Comparison of ENCODE assay signal across 15 cellular contexts in genomic region chr5:447501-447900, GRCh38. TPM values are rescaled to one million over a fixed set of nuclear protein-coding genes. Genes with fewer than 3 reads are reported as not detected.
DNase-seq lines count a peak whose midpoint lies in the region; ATAC-seq, FAIRE-seq and TF ChIP-seq lines count a peak whose summit lies in the region.
"Had no signal": no experiment of that assay in that cellular context is flagged by ENCODE, and none has a peak within 500 bp of the region (broad histone marks: within the 10 kb centered on the region; RNA-seq: fewer than 3 reads in every experiment).

No MANE protein-coding gene starts in this region.

- H3K27me3 ChIP-seq in osteoblast (ENCODE audit: insufficient read depth, low read length) (no peaks in the 10 kb centered on the region), PC-9 (ENCODE audit: insufficient read depth, low read depth) (no peaks in the 10 kb centered on the region)
- H3K27me3 ChIP-seq: heart right ventricle, right lobe of liver had no signal

- no peak for DNase-seq in A549 (ENCODE audit: low read depth in 1 of 2, low spot score in 1 of 2)
- no peak for DNase-seq in HTR-8/SVneo (ENCODE audit: insufficient read length, low spot score)
- peak in 33 of 42 donors; percentile 26 to 77 (median 62) for DNase-seq in head of caudate nucleus
- DNase-seq in osteoblast (ENCODE audit: insufficient read length, low spot score, missing footprints) = peak; percentile 46
- DNase-seq in NCI-H1930 (lab: John Stamatoyannopoulos, UW) = no peak
- no peak for DNase-seq in PC-9
- DNase-seq: activated CD4-positive, alpha-beta T cell treated with anti-CD3 and anti-CD28 coated beads, Interleukin-2, amount 50 U/mL, for 1 hour; activated CD8-positive, alpha-beta memory T cell treated with anti-CD3 and anti-CD28 coated beads, Interleukin-2, amount 50 U/mL, for 4 hours; activated gamma-delta T cell had no signal

- H4K20me1 ChIP-seq in osteoblast (ENCODE audit: insufficient read depth, low read length) = peaks cover 39% of the 10 kb centered on the region
- H4K20me1 ChIP-seq in PC-9 (ENCODE audit: insufficient read depth) = peaks cover 44% of the 10 kb centered on the region

- intact Hi-C loops in head of caudate nucleus (cut with DNase I) (loop anchor here (10.0 kb wide), 1 partner anchor 447 kb away; the partner anchor contains the start of genes BRD9 and TRIP13), PC-9 (cut with micrococcal nuclease; ENCODE audit: unreplicated experiment) (loop anchor here (10.0 kb wide), 1 partner anchor 1197 kb away; no protein-coding TSS in a partner anchor)

- ATAC-seq in A549 (no peak), HG03159 (IDR thresholded peaks at IDR 0.05; ENCODE audit: unreplicated experiment) (no peak)

- POLR2A ChIA-PET in A549 (lab: Yijun Ruan, JAX) = interaction anchor here (1.5 kb wide), 1 partner anchor 25 kb away, joined by 4 read pairs; no protein-coding TSS in a partner anchor
- POLR2A ChIA-PET in PC-9 (lab: Charles Lee; ENCODE audit: unreplicated experiment) = no interaction called here

- H3K27ac ChIP-seq in A549 (no peak overlapping the region), osteoblast (ENCODE audit: low read depth, low read length) (no peak overlapping the region), PC-9 (no peak overlapping the region)
- H3K27ac ChIP-seq: right lobe of liver had no signal

- CTCF ChIA-PET in A549 (lab: Yijun Ruan, JAX) (interaction anchor here (0.6 to 5.4 kb wide), 16 partner anchors 9 to 456 kb away, joined by 3 to 43 read pairs (median 6); no protein-coding TSS in a partner anchor), PC-9 (lab: Charles Lee) (interaction anchor here (0.5 to 1.8 kb wide), 6 partner anchors 25 to 164 kb away, joined by 3 to 11 read pairs (median 5); no protein-coding TSS in a partner anchor)

- TF ChIP-seq EP300 in A549 (IDR thresholded peaks at IDR 0.05) = no peak

- H3K9me2 ChIP-seq in PC-9 (ENCODE audit: insufficient read depth) = no peaks in the 10 kb centered on the region

- 84% methylated on average over 21 of the region's 21 CpGs for WGBS in A549 (ENCODE audit: missing lambda C conversion rate)

- H2AFZ ChIP-seq in osteoblast (ENCODE audit: low read length) (no peak overlapping the region), PC-9 (no peak overlapping the region)

- H3K4me3 ChIP-seq in A549 = no peak overlapping the region
- no peak overlapping the region for H3K4me3 ChIP-seq in osteoblast (ENCODE audit: insufficient read depth, low read length)
- H3K4me3 ChIP-seq in PC-9 = no peak overlapping the region
- H3K4me3 ChIP-seq: GM12878, heart right ventricle, lung, right lobe of liver had no signal

- FAIRE-seq in A549 (lab: Jason Lieb, UNC) = no peak
- FAIRE-seq in HTR-8/SVneo (lab: Jason Lieb, UNC) = peak; percentile 26
- FAIRE-seq: colon had no signal

- H3K4me1 ChIP-seq in A549 = peaks cover 9% of the 10 kb centered on the region; the same call in 2 of the 3 replicates
- H3K4me1 ChIP-seq in osteoblast (ENCODE audit: insufficient read depth, low read length) = peaks cover 9% of the 10 kb centered on the region
- H3K4me1 ChIP-seq in PC-9 (replicated peaks; ENCODE audit: insufficient read depth) = peaks cover 16% of the 10 kb centered on the region

- no peak for TF ChIP-seq RAD21 in A549 (conservative IDR thresholded peaks at IDR 0.05 in 1 of 2, IDR thresholded peaks at IDR 0.05 in 1 of 2)

- H3K79me2 ChIP-seq in osteoblast (ENCODE audit: insufficient read depth, low read length) (peaks cover 66% of the 10 kb centered on the region), PC-9 (ENCODE audit: low read depth) (peaks cover 48% of the 10 kb centered on the region)

- peaks cover 61% of the 10 kb centered on the region for H3K36me3 ChIP-seq in osteoblast (ENCODE audit: insufficient read depth, low read length)
- peaks cover 62% of the 10 kb centered on the region for H3K36me3 ChIP-seq in PC-9 (ENCODE audit: low read depth)

- peaks cover 9% of the 10 kb centered on the region; the same call in 1 of the 2 replicates for H3F3A ChIP-seq in PC-9 (ENCODE audit: insufficient read depth, low read depth)

- TF ChIP-seq POLR2A in A549 (IDR thresholded peaks at IDR 0.05; ENCODE audit: low read length) = no peak

- TF ChIP-seq CTCF in A549 (IDR thresholded peaks at IDR 0.05) (no peak), osteoblast (IDR thresholded peaks at IDR 0.05; ENCODE audit: extremely low read depth, low read depth, low read length) (no peak), PC-9 (conservative IDR thresholded peaks at IDR 0.05) (no peak)

- H3K9me3 ChIP-seq in A549 (peaks cover 14% of the 10 kb centered on the region; the same call in 2 of the 3 replicates), osteoblast (ENCODE audit: low read depth, low read length) (no peaks in the 10 kb centered on the region), PC-9 (ENCODE audit: insufficient read depth, low read depth) (no peaks in the 10 kb centered on the region)
- H3K9me3 ChIP-seq: right lobe of liver had no signal

- no peak overlapping the region for H3K4me2 ChIP-seq in A549
- H3K4me2 ChIP-seq in osteoblast (ENCODE audit: insufficient read depth, low read length) = no peak overlapping the region
- no peak overlapping the region for H3K4me2 ChIP-seq in PC-9

- no TSS peak for BruUV-seq in PC-9 (replicated peaks; lab: Mats Ljungman, UMichigan)

TF ChIP-seq in A549, 52 proteins besides CTCF, POLR2A, EP300 and RAD21:
- TF ChIP-seq BCL3 (IDR thresholded peaks at IDR 0.05) (no peak), MAFK (IDR thresholded peaks at IDR 0.05; ENCODE audit: partially characterized antibody) (peak; percentile 47)

RNA-seq across cellular contexts. Expression of gene EXOC3, which starts 4.5 kb away (rescaled TPM):
- 20.0 and 25.1 TPM in 2 replicates for polyA plus RNA-seq in A549 (2011; rRNA removed)
- polyA plus RNA-seq in A549 (2012; cell fraction: cytosol; rRNA removed) = 18.4 and 20.4 TPM in 2 replicates
- 53.4 and 60.7 TPM in 2 replicates for polyA plus RNA-seq in A549 (2012; cell fraction: nucleus; rRNA removed)
- polyA plus RNA-seq in A549 (2017; fragmentation: RNase III; extraction: RNeasy Plus Mini Kit Qiagen cat#74134 plus additional on column Dnase treatment) = 33.6 to 36.2 TPM (median 34.0 TPM) in 3 replicates
- 23.6 and 25.2 TPM in 2 replicates for polyA minus RNA-seq in A549 (2011; rRNA and poly(A)+ RNA removed)
- 39.8 and 49.2 TPM in 2 replicates for total RNA-seq in osteoblast
- total RNA-seq in PC-9 (2021) = 155 and 188 TPM in 2 replicates

Comparison
In these comparisons a context has a peak if more than half of its experiments do, and no peak if none do; other contexts are left out.
1. DNase-seq: peak in head of caudate nucleus (33 of 42) and osteoblast (single experiment); none in A549 (0 of 2), HTR-8/SVneo (single experiment), NCI-H1930 (0 of 2) and PC-9 (0 of 2).